28 cellular contexts compared by ENCODE assay signal in genomic region chr9:112371060-112371459, GRCh38.
"Had no signal": no experiment of that assay in that cellular context is flagged by ENCODE, and none has a peak within 500 bp of the region (broad histone marks: within the 10 kb centered on the region; RNA-seq: fewer than 3 reads in every experiment).

No MANE protein-coding gene starts in this region.

- ATAC-seq: left lobe of liver; naive thymus-derived CD4-positive, alpha-beta T cell; sciatic nerve; stimulated activated naive CD8-positive, alpha-beta T cell treated with anti-CD3 and anti-CD28 coated beads, Interleukin-15, amount 100 ng/mL, for 72 hours; upper lobe of right lung had no signal

- H3K79me2 ChIP-seq: parathyroid adenoma had no signal

- H3K4me2 ChIP-seq: neural progenitor cell, smooth muscle cell had no signal

- H3K27me3 Mint-ChIP-seq: naive thymus-derived CD4-positive, alpha-beta T cell; progenitor cell of endocrine pancreas; stimulated activated naive CD8-positive, alpha-beta T cell treated with anti-CD3 and anti-CD28 coated beads, Interleukin-15, amount 100 ng/mL, for 72 hours had no signal

- H3K4me1 ChIP-seq: esophagus squamous epithelium, neural progenitor cell, parathyroid adenoma, right atrium auricular region, suprapubic skin, transverse colon, upper lobe of right lung, uterus had no signal

- DNase-seq: dorsolateral prefrontal cortex; effector CD4-positive, alpha-beta T cell; erythroblast; esophagus squamous epithelium; hypothalamus; immature natural killer cell; islet precursor cell; mesendoderm; midbrain; naive thymus-derived CD4-positive, alpha-beta T cell; stimulated activated CD4-positive, alpha-beta T cell treated with anti-CD3 and anti-CD28 coated beads, Interleukin-12 subunit alpha, Interleukin-12 subunit beta, amount 100 ng/mL, for 4 hours; stimulated activated CD4-positive, alpha-beta T cell treated with anti-CD3 and anti-CD28 coated beads, Interleukin-1b, Interleukin-23, amount 100 ng/mL, for 48 hours; stimulated activated CD4-positive, alpha-beta T cell treated with anti-CD3 and anti-CD28 coated beads, Interleukin-4, amount 100 ng/mL, for 1 hour; stimulated activated CD8-positive, alpha-beta memory T cell treated with anti-CD3 and anti-CD28 coated beads, Interleukin-4, amount 100 ng/mL, for 48 hours; stimulated activated naive CD4-positive, alpha-beta T cell; stimulated activated naive CD8-positive, alpha-beta T cell treated with anti-CD3 and anti-CD28 coated beads, Interleukin-15, amount 100 ng/mL, for 72 hours; transverse colon; upper lobe of right lung; uterus had no signal

- H2AFZ ChIP-seq: neural progenitor cell, parathyroid adenoma had no signal

- H3K4me3 ChIP-seq: dorsolateral prefrontal cortex, esophagus squamous epithelium, neural progenitor cell, right atrium auricular region, smooth muscle cell, suprapubic skin, transverse colon, upper lobe of right lung, uterus had no signal

- H3K27ac ChIP-seq: dorsolateral prefrontal cortex, esophagus squamous epithelium, neural progenitor cell, parathyroid adenoma, right atrium auricular region, suprapubic skin, transverse colon, upper lobe of right lung, uterus had no signal

- H3K9ac ChIP-seq: neural progenitor cell, parathyroid adenoma had no signal

- H3K4me1 Mint-ChIP-seq: immature natural killer cell, nephron, neural progenitor cell had no signal

- H3K9me3 ChIP-seq: right atrium auricular region, suprapubic skin, upper lobe of right lung, uterus had no signal

- H3K4me3 Mint-ChIP-seq: immature natural killer cell; naive thymus-derived CD4-positive, alpha-beta T cell; nephron; neural progenitor cell; stimulated activated naive CD8-positive, alpha-beta T cell treated with anti-CD3 and anti-CD28 coated beads, Interleukin-15, amount 100 ng/mL, for 72 hours had no signal

- H3K9me3 Mint-ChIP-seq: immature natural killer cell had no signal

- H3K27ac Mint-ChIP-seq: immature natural killer cell; naive thymus-derived CD4-positive, alpha-beta T cell; nephron; neural progenitor cell; progenitor cell of endocrine pancreas; stimulated activated naive CD8-positive, alpha-beta T cell treated with anti-CD3 and anti-CD28 coated beads, Interleukin-15, amount 100 ng/mL, for 72 hours had no signal

- H3K27me3 ChIP-seq: dorsolateral prefrontal cortex, esophagus squamous epithelium, neural progenitor cell, right atrium auricular region, suprapubic skin, transverse colon, upper lobe of right lung, uterus had no signal

- H3K36me3 ChIP-seq: esophagus squamous epithelium, neural progenitor cell, right atrium auricular region, suprapubic skin, transverse colon, upper lobe of right lung, uterus had no signal
